ENCODE assay signal across 9 cellular contexts in the genomic region with DNA sequence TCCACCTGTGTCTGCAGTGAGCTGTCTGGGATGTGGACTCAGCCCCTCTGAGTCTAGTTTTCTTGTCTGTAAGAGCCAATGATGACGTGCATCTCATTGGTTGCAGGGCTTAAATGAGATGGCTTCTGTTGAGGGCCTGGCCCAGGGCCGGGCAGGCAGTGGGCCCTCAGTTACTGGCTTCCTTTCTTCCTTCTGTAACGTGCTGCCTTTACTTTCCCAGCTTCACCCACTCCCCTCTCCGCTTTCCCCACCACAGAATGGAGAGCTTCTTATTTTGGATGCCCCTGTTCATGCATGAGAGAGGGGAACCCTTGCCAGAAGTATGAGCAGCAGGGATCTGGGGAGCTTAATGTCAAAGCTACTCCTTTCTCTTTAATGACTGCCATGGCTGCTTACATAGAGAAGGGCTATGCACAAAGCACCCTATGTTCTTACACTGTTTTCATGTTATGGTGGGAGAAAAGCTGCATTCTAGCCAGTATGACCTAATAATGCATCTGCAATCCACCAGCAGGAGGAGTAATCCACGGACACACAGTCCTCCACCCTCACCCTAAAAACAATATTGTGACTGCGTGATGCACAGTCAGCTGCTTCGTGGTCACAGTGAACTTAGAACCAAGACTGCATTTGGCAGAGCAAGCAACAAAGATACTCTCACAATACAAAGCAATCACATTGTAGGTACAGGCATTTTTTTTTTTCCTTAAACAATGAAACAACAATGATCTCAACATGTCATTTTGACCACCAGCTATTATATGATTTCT. TPM values are rescaled to one million over a fixed set of nuclear protein-coding genes. Genes with fewer than 3 reads are reported as not detected.
DNase-seq lines count a peak whose midpoint lies in the region; ATAC-seq, FAIRE-seq and TF ChIP-seq lines count a peak whose summit lies in the region.
"Had no signal": no experiment of that assay in that cellular context is flagged by ENCODE, and none has a peak within 500 bp of the region (broad histone marks: within the 10 kb centered on the region; RNA-seq: fewer than 3 reads in every experiment).

No MANE protein-coding gene starts in this region.

- no peak overlapping the region for H3K27ac Mint-ChIP-seq in activated naive CD4-positive, alpha-beta T cell treated with anti-CD3 and anti-CD28 coated beads, Interleukin-2, amount 10 ng/mL, durations not matched to agents 7 days and 5 days

- H3K9me3 Mint-ChIP-seq in activated naive CD4-positive, alpha-beta T cell treated with anti-CD3 and anti-CD28 coated beads, Interleukin-2, amount 10 ng/mL, durations not matched to agents 7 days and 5 days = no peaks in the 10 kb centered on the region

- no peak for FAIRE-seq in kidney (lab: Jason Lieb, UNC)

- H3K4me3 ChIP-seq in upper lobe of right lung = no peak overlapping the region
- no peak overlapping the region for H3K4me3 ChIP-seq in kidney (ENCODE audit: low read length in 2 of 2)
- H3K4me3 ChIP-seq: BLaER1 had no signal

- H3K36me3 ChIP-seq in upper lobe of right lung = no peaks in the 10 kb centered on the region
- no peaks in the 10 kb centered on the region for H3K36me3 ChIP-seq in kidney (ENCODE audit: control insufficient read depth in 1 of 2, insufficient read depth in 2 of 2, low read length in 2 of 2)
- H3K36me3 ChIP-seq: BLaER1 had no signal

- ATAC-seq in upper lobe of right lung (peak; percentile 88), GM18520 (IDR thresholded peaks at IDR 0.05; ENCODE audit: unreplicated experiment) (no peak)

- H3K9me3 ChIP-seq in upper lobe of right lung = no peaks in the 10 kb centered on the region
- H3K9me3 ChIP-seq in kidney (ENCODE audit: control insufficient read depth in 1 of 2, low read length in 2 of 2) = no peaks in the 10 kb centered on the region
- H3K9me3 ChIP-seq: BLaER1 had no signal

- intact Hi-C loops in upper lobe of right lung (cut with DNase I) (no loop called here), kidney (cut with DNase I) (no loop called here)

- no peak overlapping the region for H3K4me3 Mint-ChIP-seq in activated naive CD4-positive, alpha-beta T cell treated with anti-CD3 and anti-CD28 coated beads, Interleukin-2, amount 10 ng/mL, durations not matched to agents 7 days and 5 days

- CTCF ChIA-PET in activated naive CD4-positive, alpha-beta T cell treated with anti-CD3 and anti-CD28 coated beads, Interleukin-2, amount 10 ng/mL, durations not matched to agents 7 days and 5 days (lab: Charles Lee) = interaction anchor here (0.9 to 7.0 kb wide), 7 partner anchors 9 to 69 kb away, joined by 3 to 39 read pairs (median 5); a partner anchor contains a TSS

- H3K9ac ChIP-seq in kidney (ENCODE audit: low read length in 2 of 2) = no peak overlapping the region
- H3K9ac ChIP-seq: BLaER1 had no signal

- peaks cover 24% of the 10 kb centered on the region for H3K27me3 Mint-ChIP-seq in activated naive CD4-positive, alpha-beta T cell treated with anti-CD3 and anti-CD28 coated beads, Interleukin-2, amount 10 ng/mL, durations not matched to agents 7 days and 5 days

- H3K4me1 Mint-ChIP-seq in activated naive CD4-positive, alpha-beta T cell treated with anti-CD3 and anti-CD28 coated beads, Interleukin-2, amount 10 ng/mL, durations not matched to agents 7 days and 5 days = peaks cover 14% of the 10 kb centered on the region

- H3K27me3 ChIP-seq in upper lobe of right lung = no peaks in the 10 kb centered on the region
- H3K27me3 ChIP-seq: BLaER1 had no signal

- H3K36me3 Mint-ChIP-seq in activated naive CD4-positive, alpha-beta T cell treated with anti-CD3 and anti-CD28 coated beads, Interleukin-2, amount 10 ng/mL, durations not matched to agents 7 days and 5 days = no peaks in the 10 kb centered on the region

- DNase-seq in activated naive CD4-positive, alpha-beta T cell treated with anti-CD3 and anti-CD28 coated beads, Interleukin-2, amount 10 ng/mL, durations not matched to agents 7 days and 5 days = peak; percentile 52
- no peak for DNase-seq in activated naive CD4-positive, alpha-beta T cell treated with anti-CD3 and anti-CD28 coated beads, Interleukin-2, amount 50 U/mL, for 16 hours
- DNase-seq in amniotic epithelial cell (ENCODE audit: low read depth) (peak; percentile 65), hepatic stellate cell (ENCODE audit: low spot score) (peak; percentile 75), upper lobe of right lung (no peak), kidney (no peak), mesenteric fat pad (ENCODE audit: low spot score) (no peak)

- H3K4me1 ChIP-seq in upper lobe of right lung (no peaks in the 10 kb centered on the region), kidney (ENCODE audit: control insufficient read depth in 1 of 2, insufficient read depth in 1 of 2, low read depth in 1 of 2, low read length in 2 of 2) (no peaks in the 10 kb centered on the region)
- H3K4me1 ChIP-seq: BLaER1 had no signal

- H3K27ac ChIP-seq in upper lobe of right lung = no peak overlapping the region
- H3K27ac ChIP-seq in kidney (ENCODE audit: low read depth in 2 of 2, low read length in 2 of 2) = no peak overlapping the region
- H3K27ac ChIP-seq: BLaER1 had no signal

- TF ChIP-seq CTCF in upper lobe of right lung (IDR thresholded peaks at IDR 0.05) (peak; percentile 33), kidney (IDR thresholded peaks at IDR 0.05; ENCODE audit: borderline replicate concordance, extremely low read depth, insufficient read depth) (no peak)

RNA-seq across cellular contexts. Expression of a gene that starts 37.2 kb away (rescaled TPM):
- not detected for total RNA-seq in upper lobe of right lung
- 0.69 TPM for total RNA-seq in kidney
- polyA plus RNA-seq in kidney (ENCODE audit: insufficient read depth, low read depth, low replicate concordance) = not detected
- total RNA-seq in mesenteric fat pad = not detected

RNA-seq across cellular contexts. Expression of a gene that starts 41.6 kb away (rescaled TPM):
- 94.0 TPM for total RNA-seq in upper lobe of right lung
- 75.8 TPM for total RNA-seq in kidney
- 30.1 TPM for polyA plus RNA-seq in kidney (ENCODE audit: insufficient read depth, low read depth, low replicate concordance)
- total RNA-seq in mesenteric fat pad = 105 TPM

Comparison
In these comparisons a context has a peak if more than half of its experiments do, and no peak if none do; other contexts are left out.
1. DNase-seq: peak in activated naive CD4-positive, alpha-beta T cell treated with anti-CD3 and anti-CD28 coated beads, Interleukin-2, amount 10 ng/mL, durations not matched to agents 7 days and 5 days (single experiment), amniotic epithelial cell (single experiment) and hepatic stellate cell (single experiment); none in activated naive CD4-positive, alpha-beta T cell treated with anti-CD3 and anti-CD28 coated beads, Interleukin-2, amount 50 U/mL, for 16 hours (single experiment), upper lobe of right lung (single experiment), kidney (single experiment) and mesenteric fat pad (single experiment).